In genomic region chr11:71606853-71607519, GRCh38 we compare ENCODE assay signal across 13 cellular contexts. TPM values are rescaled to one million over a fixed set of nuclear protein-coding genes. Genes with fewer than 3 reads are reported as not detected.
"Had no signal": no experiment of that assay in that cellular context is flagged by ENCODE, and none has a peak within 500 bp of the region (broad histone marks: within the 10 kb centered on the region; RNA-seq: fewer than 3 reads in every experiment).

No MANE protein-coding gene starts in this region.

RNA-seq across cellular contexts. Expression of gene KRTAP5-11, which starts 24.3 kb away (rescaled TPM):
- total RNA-seq: activated CD4-positive, alpha-beta memory T cell treated with anti-CD3 and anti-CD28 coated beads, Interleukin-2, amount 10 ng/mL, durations not matched to agents 7 days and 5 days; activated CD4-positive, alpha-beta T cell treated with anti-CD3 and anti-CD28 coated beads for 36 hours; activated T-helper 1 cell treated with anti-CD3 and anti-CD28 coated beads, Interleukin-12 subunit alpha, Interleukin-12 subunit beta, Interleukin-2, Interleukin-4 antibody, amounts not matched to agents 30 ng/mL and 10 ng/mL and 1 ng/mL, durations not matched to agents 14 hours and 24 hours and 36 hours; adrenal gland; esophagus mucosa; glomerular endothelial cell; lower lobe of right lung; mucosa of gallbladder; posterior vena cava; right cardiac atrium; Right ventricle myocardium inferior; T-cell; tibial nerve had no signal

RNA-seq across cellular contexts. Expression of gene KRTAP5-10, which starts 41.6 kb away (rescaled TPM):
- total RNA-seq: activated CD4-positive, alpha-beta T cell treated with anti-CD3 and anti-CD28 coated beads for 36 hours; activated T-helper 1 cell treated with anti-CD3 and anti-CD28 coated beads, Interleukin-12 subunit alpha, Interleukin-12 subunit beta, Interleukin-2, Interleukin-4 antibody, amounts not matched to agents 30 ng/mL and 10 ng/mL and 1 ng/mL, durations not matched to agents 14 hours and 24 hours and 36 hours; adrenal gland; glomerular endothelial cell; lower lobe of right lung; mucosa of gallbladder; posterior vena cava; right cardiac atrium; Right ventricle myocardium inferior; T-cell; tibial nerve had no signal

RNA-seq across cellular contexts. Expression of gene KRTAP5-9, which starts 58.8 kb away (rescaled TPM):
- total RNA-seq: activated CD4-positive, alpha-beta memory T cell treated with anti-CD3 and anti-CD28 coated beads, Interleukin-2, amount 10 ng/mL, durations not matched to agents 7 days and 5 days; activated T-helper 1 cell treated with anti-CD3 and anti-CD28 coated beads, Interleukin-12 subunit alpha, Interleukin-12 subunit beta, Interleukin-2, Interleukin-4 antibody, amounts not matched to agents 30 ng/mL and 10 ng/mL and 1 ng/mL, durations not matched to agents 14 hours and 24 hours and 36 hours; glomerular endothelial cell; lower lobe of right lung; right cardiac atrium; Right ventricle myocardium inferior had no signal
